In genomic region chr2:130963849-130964793, GRCh38 we compare ENCODE assay signal across 8 cellular contexts.
DNase-seq lines count a peak whose midpoint lies in the region; ATAC-seq and TF ChIP-seq lines count a peak whose summit lies in the region.

No MANE protein-coding gene starts in this region.

- no peaks in the 10 kb centered on the region for H3K9me3 Mint-ChIP-seq in activated CD8-positive, alpha-beta T cell treated with anti-CD3 and anti-CD28 coated beads, Interleukin-2, amount 10 ng/mL, durations not matched to agents 7 days and 5 days (ENCODE audit: insufficient read depth)
- no peaks in the 10 kb centered on the region for H3K9me3 Mint-ChIP-seq in type B pancreatic cell

- peak; percentile 68 for TF ChIP-seq CTCF in type B pancreatic cell (conservative IDR thresholded peaks at IDR 0.05)

- POLR2A ChIA-PET in activated CD8-positive, alpha-beta T cell treated with anti-CD3 and anti-CD28 coated beads, Interleukin-2, amount 10 ng/mL, durations not matched to agents 7 days and 5 days (lab: Charles Lee): no interaction called here

- H3K4me1 Mint-ChIP-seq in activated CD8-positive, alpha-beta T cell treated with anti-CD3 and anti-CD28 coated beads, Interleukin-2, amount 10 ng/mL, durations not matched to agents 7 days and 5 days (ENCODE audit: low read depth): peaks cover 19% of the 10 kb centered on the region
- H3K4me1 Mint-ChIP-seq in type B pancreatic cell (ENCODE audit: unreplicated experiment): peaks cover 24% of the 10 kb centered on the region

- no peaks in the 10 kb centered on the region for H3K36me3 Mint-ChIP-seq in activated CD8-positive, alpha-beta T cell treated with anti-CD3 and anti-CD28 coated beads, Interleukin-2, amount 10 ng/mL, durations not matched to agents 7 days and 5 days (ENCODE audit: low read depth)
- H3K36me3 Mint-ChIP-seq in type B pancreatic cell: no peaks in the 10 kb centered on the region

- no peak overlapping the region for H3K27ac ChIP-seq in iPS-18a (ENCODE audit: low read length)

- no peaks in the 10 kb centered on the region for H3K9me3 ChIP-seq in iPS-18a (ENCODE audit: control insufficient read depth, low read depth, low read length)

- peaks cover 25% of the 10 kb centered on the region for H3K4me1 ChIP-seq in iPS-18a (ENCODE audit: control insufficient read depth, low read depth, low read length)

- H3K9ac ChIP-seq in iPS-18a (ENCODE audit: low read length): no peak overlapping the region

- no peak overlapping the region for H3K27ac Mint-ChIP-seq in activated CD8-positive, alpha-beta T cell treated with anti-CD3 and anti-CD28 coated beads, Interleukin-2, amount 10 ng/mL, durations not matched to agents 7 days and 5 days
- no peak overlapping the region for H3K27ac Mint-ChIP-seq in type B pancreatic cell

- H3K4me3 ChIP-seq in iPS-18a (ENCODE audit: low read length): peak overlapping the region; percentile 36

- peak overlapping the region; percentile 62 for H3K4me3 Mint-ChIP-seq in activated CD8-positive, alpha-beta T cell treated with anti-CD3 and anti-CD28 coated beads, Interleukin-2, amount 10 ng/mL, durations not matched to agents 7 days and 5 days
- H3K4me3 Mint-ChIP-seq in type B pancreatic cell: peak overlapping the region; percentile 93

- H3K27me3 ChIP-seq in iPS-18a (ENCODE audit: control insufficient read depth, insufficient read depth, low read length): peaks cover 63% of the 10 kb centered on the region

- CTCF ChIA-PET in activated CD8-positive, alpha-beta T cell treated with anti-CD3 and anti-CD28 coated beads, Interleukin-2, amount 10 ng/mL, durations not matched to agents 7 days and 5 days (lab: Charles Lee): interaction anchor here (1.1 kb wide), 2 partner anchors 12 to 14 kb away, joined by 3 to 4 read pairs; no protein-coding TSS in a partner anchor

- H3K36me3 ChIP-seq in iPS-18a (ENCODE audit: control insufficient read depth, low read depth, low read length): no peaks in the 10 kb centered on the region

- DNase-seq in stimulated activated CD4-positive, alpha-beta T cell treated with anti-CD3 and anti-CD28 coated beads, Interleukin-15, amount 100 ng/mL, for 24 hours: peak; percentile 38
- no peak for DNase-seq in stimulated activated CD4-positive, alpha-beta T cell treated with anti-CD3 and anti-CD28 coated beads, Interleukin-12 subunit alpha, Interleukin-12 subunit beta, amount 100 ng/mL, for 4 hours
- DNase-seq in activated CD8-positive, alpha-beta T cell treated with anti-CD3 and anti-CD28 coated beads, Interleukin-2, amount 10 ng/mL, durations not matched to agents 7 days and 5 days: no peak
- no peak for DNase-seq in type B pancreatic cell (ENCODE audit: extremely low spot score, unreplicated experiment)
- DNase-seq in DMS153 treated with DMSO at 0.1 percent for 48 hours (lab: John Stamatoyannopoulos, UW; ENCODE audit: unreplicated experiment): no peak
- no peak for DNase-seq in activated effector memory CD4-positive, alpha-beta T cell treated with Interleukin-2 at 50 U/mL for 16 hours

- no peak for ATAC-seq in activated CD8-positive, alpha-beta T cell treated with anti-CD3 and anti-CD28 coated beads, Interleukin-2, amount 10 ng/mL, durations not matched to agents 7 days and 5 days
- no peak for ATAC-seq in GM18861 (IDR thresholded peaks at IDR 0.05; ENCODE audit: unreplicated experiment)

- peaks cover 58% of the 10 kb centered on the region for H3K27me3 Mint-ChIP-seq in activated CD8-positive, alpha-beta T cell treated with anti-CD3 and anti-CD28 coated beads, Interleukin-2, amount 10 ng/mL, durations not matched to agents 7 days and 5 days (ENCODE audit: low read depth)
- H3K27me3 Mint-ChIP-seq in type B pancreatic cell: peaks cover 83% of the 10 kb centered on the region
